ENCODE assay signal across 4 cellular contexts in the genomic region with DNA sequence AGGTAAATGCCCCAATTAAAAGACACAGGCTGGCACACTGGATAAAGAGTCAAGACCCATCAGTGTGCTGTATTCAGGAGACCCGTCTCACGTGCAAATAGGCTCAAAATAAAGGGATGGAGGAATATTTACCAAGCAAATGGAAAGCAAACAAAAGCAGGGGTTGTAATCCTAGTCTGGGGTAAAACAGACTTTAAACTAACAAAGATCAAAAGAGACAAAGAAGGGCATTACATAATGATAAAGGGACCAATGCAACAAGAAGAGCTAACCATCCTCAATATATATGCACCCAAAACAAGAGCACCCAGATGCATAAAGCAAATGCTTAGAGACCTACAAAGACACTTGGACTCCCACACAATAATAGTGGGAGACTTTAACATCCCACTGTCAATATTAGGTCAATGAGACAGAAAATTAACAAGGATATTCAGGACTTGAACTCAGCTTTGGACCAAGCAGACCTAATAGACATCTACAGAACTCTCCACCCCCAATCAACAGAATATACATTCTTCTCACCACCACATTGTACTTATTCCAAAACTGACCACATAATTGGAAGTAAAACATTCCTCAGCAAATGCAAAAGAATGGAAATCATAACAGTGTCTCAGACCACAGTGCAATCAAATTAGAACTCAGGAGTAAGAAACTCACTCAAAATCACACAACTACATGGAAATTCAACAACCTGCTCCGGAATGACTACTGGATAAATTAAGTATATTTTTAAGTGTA.
A peak's percentile ranks its signal among the peaks of the same experiment; 100 is the strongest.
DNase-seq lines count a peak whose midpoint lies in the region; ATAC-seq, FAIRE-seq and TF ChIP-seq lines count a peak whose summit lies in the region.
"Not testable (repeated sequence)": the region's sequence is repeated elsewhere in the genome, so short reads cannot be mapped to it uniquely, and the experiment has no call there.

No MANE protein-coding gene starts in this region.

- not testable (repeated sequence) for H2AFZ ChIP-seq in astrocyte (ENCODE audit: low read depth, low read length); HepG2 (ENCODE audit: low read length)

- H3K36me3 Mint-ChIP-seq in CD4-positive, CD25-positive, alpha-beta regulatory T cell = peaks cover 46% of the 10 kb centered on the region
- not testable (repeated sequence) for H3K36me3 Mint-ChIP-seq in astrocyte (ENCODE audit: low read depth, unreplicated experiment)

- not testable (repeated sequence) for H3K4me2 ChIP-seq in astrocyte (ENCODE audit: low read length); HepG2 (ENCODE audit: low read depth, low read length)

- not testable (repeated sequence) for H3K27ac ChIP-seq in CD4-positive, CD25-positive, alpha-beta regulatory T cell (ENCODE audit: insufficient read depth, low read length, poor library complexity, severe bottlenecking); astrocyte (ENCODE audit: low read depth, low read length); HepG2 (ENCODE audit: extremely low read length, insufficient read depth, low read length)

- H3K79me2 ChIP-seq in astrocyte (ENCODE audit: insufficient read depth, low read length); HepG2 (ENCODE audit: insufficient read depth, low read length): not testable (repeated sequence)

- not testable (repeated sequence) for FAIRE-seq in astrocyte (lab: Jason Lieb, UNC); HepG2 (lab: Jason Lieb, UNC)

- not testable (repeated sequence) for H3K4me3 Mint-ChIP-seq in CD4-positive, CD25-positive, alpha-beta regulatory T cell; astrocyte (ENCODE audit: unreplicated experiment)

- H3K27me3 Mint-ChIP-seq in CD4-positive, CD25-positive, alpha-beta regulatory T cell; astrocyte (ENCODE audit: low read depth, unreplicated experiment): not testable (repeated sequence)

- in situ Hi-C loops in HepG2 (cut with HindIII; ENCODE audit: extremely low pct_ligation_motif_present, low pct_unique_long_range_greater_than_20kb) = not testable (repeated sequence)

- not testable (repeated sequence) for TF ChIP-seq POLR2A in HepG2 (IDR thresholded peaks at IDR 0.05; ENCODE audit: insufficient read depth in 1 of 2, low read depth in 2 of 2, low read length in 2 of 2)

- not testable (repeated sequence) for H3K9me3 ChIP-seq in CD4-positive, CD25-positive, alpha-beta regulatory T cell (ENCODE audit: control insufficient read depth in 2 of 2, low read length in 2 of 2); astrocyte (ENCODE audit: insufficient read depth, low read depth, low read length); HepG2 (ENCODE audit: low read length)

- H3K27ac Mint-ChIP-seq in CD4-positive, CD25-positive, alpha-beta regulatory T cell = peak overlapping the region in 2 of 3 donors; percentile 9 to 20
- H3K27ac Mint-ChIP-seq in astrocyte (ENCODE audit: unreplicated experiment) = not testable (repeated sequence)

- not testable (repeated sequence) for TF ChIP-seq RAD21 in HepG2 (CRISPR knock-in tag; IDR thresholded peaks at IDR 0.05)

- H3K4me3 ChIP-seq in CD4-positive, CD25-positive, alpha-beta regulatory T cell (ENCODE audit: low read depth, low read length); astrocyte (ENCODE audit: insufficient read depth, low read depth, low read length); HepG2 (replicated peaks in 1 of 3; ENCODE audit: insufficient read depth in 1 of 3, low read depth in 2 of 3, low read length in 3 of 3): not testable (repeated sequence)

- intact Hi-C loops in HepG2 (cut with micrococcal nuclease; ENCODE audit: unreplicated experiment) = not testable (repeated sequence)

- not testable (repeated sequence) for H3K4me1 ChIP-seq in CD4-positive, CD25-positive, alpha-beta regulatory T cell (ENCODE audit: control insufficient read depth, insufficient read depth, low read length, poor library complexity, severe bottlenecking); astrocyte (ENCODE audit: insufficient read depth, low read length)
- peaks cover 28% of the 10 kb centered on the region for H3K4me1 ChIP-seq in HepG2 (ENCODE audit: insufficient read depth, low read length)

- WGBS in HepG2 (ENCODE audit: low lambda C conversion rate) = 50% methylated on average over 3 of the region's 3 CpGs

- TF ChIP-seq CTCF in astrocyte (IDR thresholded peaks at IDR 0.05; ENCODE audit: insufficient read depth, low read depth, low read length); HepG2 (CRISPR knock-in tag; IDR thresholded peaks at IDR 0.05): not testable (repeated sequence)

- DNase-seq in CD4-positive, CD25-positive, alpha-beta regulatory T cell = not testable (repeated sequence)
- DNase-seq in astrocyte (ENCODE audit: low read depth) = peak; percentile 38
- peak; percentile 37 for DNase-seq in astrocyte of the hippocampus (ENCODE audit: low read depth, low spot score)
- peak; percentile 49 for DNase-seq in HepG2 (ENCODE audit: low spot score)

- H3K9ac ChIP-seq in astrocyte (ENCODE audit: low read length); HepG2 (ENCODE audit: insufficient read depth, low read depth, low read length): not testable (repeated sequence)

- H3K9me3 Mint-ChIP-seq in CD4-positive, CD25-positive, alpha-beta regulatory T cell = peaks cover 0 to 13% (median 5%) of the 10 kb centered on the region in 7 donors
- H3K9me3 Mint-ChIP-seq in astrocyte (ENCODE audit: unreplicated experiment) = not testable (repeated sequence)

- POLR2A ChIA-PET in HepG2 (lab: Yijun Ruan, JAX) = not testable (repeated sequence)

- H4K20me1 ChIP-seq in astrocyte (ENCODE audit: insufficient read depth, low read length) = peaks cover 26% of the 10 kb centered on the region
- not testable (repeated sequence) for H4K20me1 ChIP-seq in HepG2 (ENCODE audit: insufficient read depth, low read length)

- not testable (repeated sequence) for H3K36me3 ChIP-seq in CD4-positive, CD25-positive, alpha-beta regulatory T cell (ENCODE audit: control insufficient read depth, insufficient read depth, low read length); astrocyte (ENCODE audit: insufficient read depth, low read length); HepG2 (replicated peaks in 1 of 2; ENCODE audit: control insufficient read depth in 1 of 2, insufficient read depth in 2 of 2, low read length in 2 of 2)

- CTCF ChIA-PET in HepG2 (lab: Yijun Ruan, JAX; ENCODE audit: low intra/inter-chr PET ratio, low total read pairs) = not testable (repeated sequence)

- BruUV-seq in HepG2 (replicated peaks; lab: Mats Ljungman, UMichigan) = not testable (repeated sequence)

- not testable (repeated sequence) for TF ChIP-seq EP300 in HepG2 (IDR thresholded peaks at IDR 0.05; ENCODE audit: low read depth in 2 of 2, low read length in 2 of 2); HepG2 (CRISPR knock-in tag; IDR thresholded peaks at IDR 0.05; ENCODE audit: borderline replicate concordance)

- not testable (repeated sequence) for ATAC-seq in CD4-positive, CD25-positive, alpha-beta regulatory T cell (ENCODE audit: low read depth in 2 of 2); HepG2

- H3K4me1 Mint-ChIP-seq in CD4-positive, CD25-positive, alpha-beta regulatory T cell = peaks cover 20 to 43% (median 30%) of the 10 kb centered on the region in 4 donors
- not testable (repeated sequence) for H3K4me1 Mint-ChIP-seq in astrocyte (ENCODE audit: low read depth, unreplicated experiment)

- not testable (repeated sequence) for H3K27me3 ChIP-seq in CD4-positive, CD25-positive, alpha-beta regulatory T cell (ENCODE audit: control insufficient read depth, insufficient read depth, low read length); astrocyte (ENCODE audit: insufficient read depth, low read length); HepG2 (ENCODE audit: control insufficient read depth in 1 of 2, insufficient read depth in 2 of 2, low read length in 2 of 2)

TF ChIP-seq in HepG2, 621 proteins besides CTCF, POLR2A, EP300 and RAD21 (continues in another document):
- TF ChIP-seq GFI1 (CRISPR knock-in tag; IDR thresholded peaks at IDR 0.05; ENCODE audit: borderline replicate concordance) = peak; percentile 42
- peak; percentile 46; the same call in 1 of the 2 replicates for TF ChIP-seq BHLHE40 (IDR thresholded peaks at IDR 0.05; ENCODE audit: low read length)
- peak; percentile 69; the same call in 1 of the 2 replicates for TF ChIP-seq SOX5 (CRISPR knock-in tag; IDR thresholded peaks at IDR 0.05; ENCODE audit: borderline replicate concordance)
- not testable (repeated sequence) for TF ChIP-seq SOX6, SOX13 (IDR thresholded peaks at IDR 0.05)
- peak; percentile 64 for TF ChIP-seq SOX6 (CRISPR knock-in tag; IDR thresholded peaks at IDR 0.05)
- TF ChIP-seq, protein P1, sequence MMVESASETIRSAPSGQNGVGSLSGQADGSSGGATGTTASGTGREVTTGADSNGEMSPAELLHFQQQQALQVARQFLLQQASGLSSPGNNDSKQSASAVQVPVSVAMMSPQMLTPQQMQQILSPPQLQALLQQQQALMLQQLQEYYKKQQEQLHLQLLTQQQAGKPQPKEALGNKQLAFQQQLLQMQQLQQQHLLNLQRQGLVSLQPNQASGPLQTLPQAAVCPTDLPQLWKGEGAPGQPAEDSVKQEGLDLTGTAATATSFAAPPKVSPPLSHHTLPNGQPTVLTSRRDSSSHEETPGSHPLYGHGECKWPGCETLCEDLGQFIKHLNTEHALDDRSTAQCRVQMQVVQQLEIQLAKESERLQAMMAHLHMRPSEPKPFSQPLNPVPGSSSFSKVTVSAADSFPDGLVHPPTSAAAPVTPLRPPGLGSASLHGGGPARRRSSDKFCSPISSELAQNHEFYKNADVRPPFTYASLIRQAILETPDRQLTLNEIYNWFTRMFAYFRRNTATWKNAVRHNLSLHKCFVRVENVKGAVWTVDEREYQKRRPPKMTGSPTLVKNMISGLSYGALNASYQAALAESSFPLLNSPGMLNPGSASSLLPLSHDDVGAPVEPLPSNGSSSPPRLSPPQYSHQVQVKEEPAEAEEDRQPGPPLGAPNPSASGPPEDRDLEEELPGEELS (CRISPR knock-in tag; IDR thresholded peaks at IDR 0.05) = peak; percentile 44; the same call in 1 of the 2 replicates
- peak; percentile 78 for TF ChIP-seq ISL2 (CRISPR knock-in tag; IDR thresholded peaks at IDR 0.05)
- peak in 1 of 2 experiments; percentile 72; a peak in 1 of 4 replicates for TF ChIP-seq SOX13 (CRISPR knock-in tag; conservative IDR thresholded peaks at IDR 0.05 in 1 of 2, IDR thresholded peaks at IDR 0.05 in 1 of 2)
- 0 out of 2 replicates have a peak, but pooled peaks have one; percentile 15 for TF ChIP-seq RCOR2 (CRISPR knock-in tag; IDR thresholded peaks at IDR 0.05)
- TF ChIP-seq TCF7 (IDR thresholded peaks at IDR 0.05; ENCODE audit: low read depth) = peak; percentile 54
